ENCODE assay signal across 22 cellular contexts in genomic region chr4:41264212-41264611, GRCh38. TPM values are rescaled to one million over a fixed set of nuclear protein-coding genes. Genes with fewer than 3 reads are reported as not detected.
A peak's percentile ranks its signal among the peaks of the same experiment; 100 is the strongest.
DNase-seq lines count a peak whose midpoint lies in the region; ATAC-seq, FAIRE-seq and TF ChIP-seq lines count a peak whose summit lies in the region.
"Had no signal": no experiment of that assay in that cellular context is flagged by ENCODE, and none has a peak within 500 bp of the region (broad histone marks: within the 10 kb centered on the region; RNA-seq: fewer than 3 reads in every experiment).

No MANE protein-coding gene starts in this region.

- H3K36me3 ChIP-seq in GM23338 (ENCODE audit: insufficient read depth) (peaks cover 86% of the 10 kb centered on the region), endodermal cell (ENCODE audit: control insufficient read depth, insufficient read depth, low read length) (peaks cover 89% of the 10 kb centered on the region), neural progenitor cell (peaks cover 36% of the 10 kb centered on the region), small intestine (ENCODE audit: control insufficient read depth in 2 of 2, insufficient read depth in 2 of 2, low read length in 2 of 2) (no peaks in the 10 kb centered on the region)
- H3K36me3 ChIP-seq in CD4-positive, alpha-beta memory T cell (ENCODE audit: insufficient read depth, low read length): no peaks in the 10 kb centered on the region

- H3K4me1 Mint-ChIP-seq in GM23338 (peaks cover 5% of the 10 kb centered on the region; the same call in 1 of the 3 replicates), endodermal cell (peaks cover 14% of the 10 kb centered on the region), neural progenitor cell (peaks cover 18% of the 10 kb centered on the region)
- no peaks in the 10 kb centered on the region for H3K4me1 Mint-ChIP-seq in CD4-positive, alpha-beta memory T cell
- H3K4me1 Mint-ChIP-seq: CD14-positive monocyte had no signal

- H3K27ac Mint-ChIP-seq in GM23338 (no peak overlapping the region), endodermal cell (peak overlapping the region; percentile 20), neural progenitor cell (peak overlapping the region; percentile 42)
- no peak overlapping the region for H3K27ac Mint-ChIP-seq in CD4-positive, alpha-beta memory T cell
- H3K27ac Mint-ChIP-seq: CD14-positive monocyte; CD4-positive, alpha-beta T cell had no signal

- H3K9me3 ChIP-seq in endodermal cell (ENCODE audit: control insufficient read depth, low read length): no peaks in the 10 kb centered on the region
- H3K9me3 ChIP-seq in neural progenitor cell (ENCODE audit: low read depth): no peaks in the 10 kb centered on the region
- H3K9me3 ChIP-seq in CD4-positive, alpha-beta memory T cell (ENCODE audit: control insufficient read depth in 1 of 2, low read length in 2 of 2): no peaks in the 10 kb centered on the region
- H3K9me3 ChIP-seq in small intestine (ENCODE audit: control insufficient read depth, low read depth): no peaks in the 10 kb centered on the region
- H3K9me3 ChIP-seq: BE2C had no signal

- H3K4me1 ChIP-seq in GM23338 (ENCODE audit: insufficient read depth): 0 out of 2 replicates have a peak, but pooled peaks cover 2% of the 10 kb centered on the region
- H3K4me1 ChIP-seq in endodermal cell (ENCODE audit: control insufficient read depth, insufficient read depth, low read length): peaks cover 7% of the 10 kb centered on the region
- H3K4me1 ChIP-seq in neural progenitor cell: peaks cover 21% of the 10 kb centered on the region
- no peaks in the 10 kb centered on the region for H3K4me1 ChIP-seq in CD4-positive, alpha-beta memory T cell (ENCODE audit: insufficient read depth, low read length)
- H3K4me1 ChIP-seq in small intestine (ENCODE audit: control insufficient read depth in 2 of 2, insufficient read depth in 1 of 2, low read depth in 1 of 2, low read length in 1 of 2): no peaks in the 10 kb centered on the region

- WGBS in endodermal cell (ENCODE audit: insufficient coverage in 1 of 2, insufficient read length in 1 of 2), 2 experiments: no CpG with 5 or more reads among the region's 1 CpG
- WGBS in small intestine, 3 donors: 60 to 71% (median 69%) methylated on average over 1 of the region's 1 CpG

- H3K36me3 Mint-ChIP-seq in GM23338 (ENCODE audit: low read depth) (peaks cover 99% of the 10 kb centered on the region), endodermal cell (ENCODE audit: low read depth) (peaks cover 79% of the 10 kb centered on the region), neural progenitor cell (peaks cover 61% of the 10 kb centered on the region)
- no peaks in the 10 kb centered on the region for H3K36me3 Mint-ChIP-seq in CD4-positive, alpha-beta memory T cell
- H3K36me3 Mint-ChIP-seq: CD14-positive monocyte had no signal

- CTCF ChIA-PET in CD4-positive, alpha-beta memory T cell (lab: Charles Lee; ENCODE audit: partially characterized antibody): no interaction called here

- H3K27me3 ChIP-seq in GM23338 (ENCODE audit: insufficient read depth): no peaks in the 10 kb centered on the region
- H3K27me3 ChIP-seq in endodermal cell (ENCODE audit: control insufficient read depth, insufficient read depth, low read length, poor library complexity, severe bottlenecking): no peaks in the 10 kb centered on the region
- no peaks in the 10 kb centered on the region for H3K27me3 ChIP-seq in neural progenitor cell
- no peaks in the 10 kb centered on the region for H3K27me3 ChIP-seq in CD4-positive, alpha-beta memory T cell (ENCODE audit: insufficient read depth, low read length)
- no peaks in the 10 kb centered on the region for H3K27me3 ChIP-seq in small intestine (ENCODE audit: control insufficient read depth in 2 of 2, insufficient read depth in 2 of 2, low read length in 2 of 2)
- H3K27me3 ChIP-seq: BE2C; BLaER1 treated with 17β-estradiol and CSF1 and Interleukin-3, amounts not matched to agents 10 nM and 100 nM had no signal

- H3F3A ChIP-seq in GM23338 (replicated peaks; ENCODE audit: low read depth) (peaks cover 82% of the 10 kb centered on the region), neural progenitor cell (ENCODE audit: low read depth) (peaks cover 54% of the 10 kb centered on the region)

- H3K9ac ChIP-seq in endodermal cell (ENCODE audit: extremely low read depth, low read length, poor library complexity, severe bottlenecking): no peak overlapping the region
- H3K9ac ChIP-seq in neural progenitor cell: no peak overlapping the region
- H3K9ac ChIP-seq: BLaER1 treated with 17β-estradiol and CSF1 and Interleukin-3, amounts not matched to agents 10 nM and 100 nM had no signal

- TF ChIP-seq CTCF in GM23338 (conservative IDR thresholded peaks at IDR 0.05; ENCODE audit: low read depth in 2 of 2): no peak
- TF ChIP-seq CTCF in endodermal cell (conservative IDR thresholded peaks at IDR 0.05): no peak
- no peak for TF ChIP-seq CTCF in neural progenitor cell (IDR thresholded peaks at IDR 0.05)

- H4K20me1 ChIP-seq in GM23338 (replicated peaks; ENCODE audit: insufficient read depth) (peaks cover 50% of the 10 kb centered on the region), neural progenitor cell (ENCODE audit: low read depth) (peaks cover 26% of the 10 kb centered on the region)

- H3K9me2 ChIP-seq in GM23338 (ENCODE audit: insufficient read depth): no peaks in the 10 kb centered on the region

- H2AFZ ChIP-seq in GM23338 (no peak overlapping the region), neural progenitor cell (replicated peaks) (no peak overlapping the region)

- H3K27ac ChIP-seq in GM23338 (ENCODE audit: low read depth) (peak overlapping the region; percentile 15; the same call in 1 of the 2 replicates), endodermal cell (ENCODE audit: low read depth, low read length) (no peak overlapping the region), neural progenitor cell (peak overlapping the region; percentile 1), small intestine (ENCODE audit: low read depth in 1 of 2, low read length in 1 of 2) (no peak overlapping the region)
- H3K27ac ChIP-seq in CD4-positive, alpha-beta memory T cell (ENCODE audit: low read depth, low read length): no peak overlapping the region
- H3K27ac ChIP-seq: BLaER1 treated with 17β-estradiol and CSF1 and Interleukin-3, amounts not matched to agents 10 nM and 100 nM had no signal

- H3K27me3 Mint-ChIP-seq in GM23338 (ENCODE audit: insufficient read depth, low read depth, poor library complexity) (no peaks in the 10 kb centered on the region), endodermal cell (ENCODE audit: insufficient read depth) (no peaks in the 10 kb centered on the region), neural progenitor cell (ENCODE audit: insufficient read depth, low read depth) (no peaks in the 10 kb centered on the region)
- H3K27me3 Mint-ChIP-seq in CD4-positive, alpha-beta memory T cell: peaks cover 12 to 19% of the 10 kb centered on the region in 2 donors

- H3K4me3 Mint-ChIP-seq in GM23338 (no peak overlapping the region), endodermal cell (no peak overlapping the region), neural progenitor cell (no peak overlapping the region)
- no peak overlapping the region for H3K4me3 Mint-ChIP-seq in CD4-positive, alpha-beta memory T cell
- H3K4me3 Mint-ChIP-seq: CD14-positive monocyte; CD4-positive, alpha-beta T cell had no signal

- H3K4me2 ChIP-seq in GM23338 (no peak overlapping the region), neural progenitor cell (no peak overlapping the region)
- H3K4me2 ChIP-seq: BLaER1 treated with 17β-estradiol and CSF1 and Interleukin-3, amounts not matched to agents 10 nM and 100 nM had no signal

- POLR2A ChIA-PET in CD4-positive, alpha-beta memory T cell (lab: Charles Lee; ENCODE audit: partially characterized antibody): no interaction called here

- FAIRE-seq in small intestine (lab: Jason Lieb, UNC): no peak
- FAIRE-seq: GM12891, GM18507, H1 had no signal

- peaks cover 19% of the 10 kb centered on the region for H3K79me2 ChIP-seq in GM23338 (replicated peaks; ENCODE audit: insufficient read depth)
- H3K79me2 ChIP-seq in neural progenitor cell (ENCODE audit: low read depth): peaks cover 15% of the 10 kb centered on the region

- DNase-seq in GM23338 (ENCODE audit: low spot score): no peak
- DNase-seq in NCI-H82 treated with DMSO at 0.1 percent for 48 hours (lab: John Stamatoyannopoulos, UW; ENCODE audit: unreplicated experiment): peak; percentile 16
- DNase-seq in endodermal cell: no peak
- peak; percentile 38 for DNase-seq in neural progenitor cell (ENCODE audit: low spot score)
- DNase-seq in CD4-positive, alpha-beta memory T cell: no peak
- DNase-seq in small intestine: no peak
- no peak for DNase-seq in AML-193 (lab: John Stamatoyannopoulos, UW)
- DNase-seq: BE2C; Calu3; CD4-positive, alpha-beta T cell; COR-L47; DMS153; DMS79 treated with DMSO at 0.1 percent for 48 hours; GF-D8; H7; HCEC 1CT had no signal

- ATAC-seq in GM23338 (no peak), GM21515 (IDR thresholded peaks at IDR 0.05; ENCODE audit: unreplicated experiment) (no peak)

- H3K9me3 Mint-ChIP-seq in GM23338 (no peaks in the 10 kb centered on the region), endodermal cell (no peaks in the 10 kb centered on the region), neural progenitor cell (no peaks in the 10 kb centered on the region)
- no peaks in the 10 kb centered on the region for H3K9me3 Mint-ChIP-seq in CD4-positive, alpha-beta memory T cell
- H3K9me3 Mint-ChIP-seq: CD14-positive monocyte; CD4-positive, alpha-beta T cell had no signal

- H3K4me3 ChIP-seq in GM23338: no peak overlapping the region
- no peak overlapping the region for H3K4me3 ChIP-seq in endodermal cell (ENCODE audit: low read length)
- no peak overlapping the region for H3K4me3 ChIP-seq in neural progenitor cell
- H3K4me3 ChIP-seq in CD4-positive, alpha-beta memory T cell (ENCODE audit: low read length in 2 of 2): no peak overlapping the region
- no peak overlapping the region for H3K4me3 ChIP-seq in small intestine (ENCODE audit: low read depth in 1 of 2, low read length in 2 of 2)
- H3K4me3 ChIP-seq: BLaER1 treated with 17β-estradiol and CSF1 and Interleukin-3, amounts not matched to agents 10 nM and 100 nM had no signal

- intact Hi-C loops in CD4-positive, alpha-beta memory T cell (cut with micrococcal nuclease): no loop called here

RNA-seq across cellular contexts. Expression of gene UCHL1, which starts 7.5 kb away (rescaled TPM):
- total RNA-seq in GM23338 (2014; rRNA removed; shearing (Covaris generic)): 1,758 and 1,823 TPM in 2 replicates
- polyA plus RNA-seq in GM23338 (2016; fragmentation: Nextera tagmentation; extraction: Ambion mirVana): 926 and 998 TPM in 2 replicates
- total RNA-seq in endodermal cell: 100 to 1,000 TPM; 390 to 562 TPM
- 408 TPM for polyA plus RNA-seq in endodermal cell (2013, experiment 1 of 2)
- 403 TPM for polyA plus RNA-seq in endodermal cell (2013, experiment 2 of 2)
- 535 and 638 TPM in 2 replicates for total RNA-seq in neural progenitor cell (ENCODE audit: low replicate concordance)
- total RNA-seq in CD4-positive, alpha-beta memory T cell: under 1 TPM in 1 of 2 experiments, not detected in 1; 0.41 TPM
- polyA plus RNA-seq in CD4-positive, alpha-beta memory T cell: not detected
- polyA plus RNA-seq in small intestine: 100 to 1,000 TPM in 1 of 3 donors, 1 to 10 TPM in 1, not detected in 1; 5.4 to 134 TPM
- total RNA-seq: CD4-positive, alpha-beta T cell had no signal
- polyA plus RNA-seq: CD14-positive monocyte had no signal

RNA-seq across cellular contexts. Expression of gene APBB2, which starts 49.9 kb away (rescaled TPM):
- total RNA-seq in GM23338 (2014; rRNA removed; shearing (Covaris generic)): 56.4 and 74.8 TPM in 2 replicates
- polyA plus RNA-seq in GM23338 (2016; fragmentation: Nextera tagmentation; extraction: Ambion mirVana): 34.1 and 35.8 TPM in 2 replicates
- total RNA-seq in endodermal cell: 10 to 100 TPM; 56.1 to 64.8 TPM
- 63.0 TPM for polyA plus RNA-seq in endodermal cell (2013, experiment 1 of 2)
- polyA plus RNA-seq in endodermal cell (2013, experiment 2 of 2): 57.6 TPM
- 44.3 and 83.2 TPM in 2 replicates for total RNA-seq in neural progenitor cell (ENCODE audit: low replicate concordance)
- total RNA-seq in CD4-positive, alpha-beta memory T cell: under 1 TPM; 0.50 to 0.58 TPM
- not detected for polyA plus RNA-seq in CD4-positive, alpha-beta memory T cell
- 10 to 100 TPM in 1 of 3 donors, 1 to 10 TPM in 2; 4.5 to 12.0 (median 5.7) TPM for polyA plus RNA-seq in small intestine

Comparison
In these comparisons a context has a peak if more than half of its experiments do, and no peak if none do; other contexts are left out.
1. DNase-seq: peak in NCI-H82 treated with DMSO at 0.1 percent for 48 hours (single experiment) and neural progenitor cell (single experiment); none in GM23338 (single experiment), endodermal cell (single experiment), CD4-positive, alpha-beta memory T cell (0 of 5), small intestine (single experiment) and AML-193 (0 of 2).
2. H3K27ac ChIP-seq: peak in GM23338 (single experiment) and neural progenitor cell (single experiment); none in endodermal cell (single experiment), CD4-positive, alpha-beta memory T cell (single experiment) and small intestine (0 of 2).
3. H3K27ac Mint-ChIP-seq: peak in endodermal cell (single experiment) and neural progenitor cell (single experiment); none in GM23338 (single experiment) and CD4-positive, alpha-beta memory T cell (0 of 7).
4. RNA of gene UCHL1, which starts 7.5 kb away (total RNA-seq): 1,758 to 1,823 TPM in GM23338, 390 to 562 TPM in endodermal cell and 535 to 638 TPM in neural progenitor cell; 0.41 TPM in CD4-positive, alpha-beta memory T cell; every median in the first group is over 100 times any median in the second.
5. RNA of gene APBB2, which starts 49.9 kb away (total RNA-seq): 44.3 to 83.2 TPM in neural progenitor cell, 56.4 to 74.8 TPM in GM23338 and 56.1 to 64.8 TPM in endodermal cell; 0.50 to 0.58 TPM in CD4-positive, alpha-beta memory T cell; every median in the first group is over 10 times any median in the second.